In genomic region chrX:11614253-11614652, GRCh38 we compare ENCODE assay signal across 10 cellular contexts. TPM values are rescaled to one million over a fixed set of nuclear protein-coding genes. Genes with fewer than 3 reads are reported as not detected.
DNase-seq lines count a peak whose midpoint lies in the region; ATAC-seq, FAIRE-seq and TF ChIP-seq lines count a peak whose summit lies in the region.
"Not testable (repeated sequence)": the region's sequence is repeated elsewhere in the genome, so short reads cannot be mapped to it uniquely, and the experiment has no call there.
"Had no signal": no experiment of that assay in that cellular context is flagged by ENCODE, and none has a peak within 500 bp of the region (broad histone marks: within the 10 kb centered on the region; RNA-seq: fewer than 3 reads in every experiment).

No MANE protein-coding gene starts in this region.

- H3K79me2 ChIP-seq in K562 (ENCODE audit: control insufficient read depth, insufficient read depth, low read length) = not testable (repeated sequence)

- not testable (repeated sequence) for ATAC-seq in K562

- CTCF ChIA-PET in HEK293 (lab: Yijun Ruan, JAX); K562 (lab: Yijun Ruan, JAX; ENCODE audit: low intra/inter-chr PET ratio): not testable (repeated sequence)

- TF ChIP-seq POLR2A in K562 (conservative IDR thresholded peaks at IDR 0.05) = not testable (repeated sequence)

- H3K9me3 ChIP-seq in HEK293 (ENCODE audit: control insufficient read depth, insufficient read depth, low read depth, low read length); K562 (replicated peaks; ENCODE audit: control insufficient read depth, insufficient read depth, low read depth, low read length): not testable (repeated sequence)

- H3K4me2 ChIP-seq in K562 (ENCODE audit: insufficient read depth, low read length) = not testable (repeated sequence)

- H2AFZ ChIP-seq in K562 (ENCODE audit: low read depth, low read length) = not testable (repeated sequence)

- not testable (repeated sequence) for H3K27me3 ChIP-seq in K562 (ENCODE audit: control insufficient read depth in 2 of 2, insufficient read depth in 2 of 2, low read length in 2 of 2)

- not testable (repeated sequence) for TF ChIP-seq RAD21 in K562 (CRISPR knock-in tag; conservative IDR thresholded peaks at IDR 0.05 in 1 of 2, IDR thresholded peaks at IDR 0.05 in 1 of 2)

- not testable (repeated sequence) for H3K36me3 ChIP-seq in HEK293 (ENCODE audit: control insufficient read depth in 2 of 2, insufficient read depth in 1 of 2, low read length in 2 of 2); K562 (ENCODE audit: control insufficient read depth, insufficient read depth, low read length)

- in situ Hi-C loops in K562 (cut with MboI) = not testable (repeated sequence)

- POLR2A ChIA-PET in HEK293 (lab: Yijun Ruan, JAX); K562 (lab: Yijun Ruan, JAX): not testable (repeated sequence)

- WGBS in K562 (ENCODE audit: insufficient coverage, low coverage, missing lambda C conversion rate) = 0% methylated on average over 2 of the region's 3 CpGs

- intact Hi-C loops in K562 (cut with micrococcal nuclease) = not testable (repeated sequence)

- not testable (repeated sequence) for FAIRE-seq in K562 (lab: Jason Lieb, UNC)

- TF ChIP-seq EP300 in K562 (IDR thresholded peaks at IDR 0.05; ENCODE audit: low read length) = not testable (repeated sequence)

- not testable (repeated sequence) for H4K20me1 ChIP-seq in K562 (replicated peaks; ENCODE audit: control insufficient read depth, insufficient read depth, low read length)

- BruUV-seq in K562 (replicated peaks; lab: Mats Ljungman, UMichigan) = not testable (repeated sequence)

- not testable (repeated sequence) for DNase-seq in K562 (ENCODE audit: extremely low read depth in 1 of 4, low spot score in 3 of 4)

- TF ChIP-seq CTCF in HEK293 (tag by site-specific recombination; IDR thresholded peaks at IDR 0.05); K562 (IDR thresholded peaks at IDR 0.05 in 2 of 3, conservative IDR thresholded peaks at IDR 0.05 in 1 of 3; ENCODE audit: insufficient read depth in 2 of 3, low read depth in 1 of 3, low read length in 3 of 3): not testable (repeated sequence)

- H3K4me1 ChIP-seq in HEK293 (ENCODE audit: control insufficient read depth, insufficient read depth, low read length); K562 (replicated peaks in 1 of 2; ENCODE audit: control insufficient read depth in 2 of 2, insufficient read depth in 2 of 2, low read length in 2 of 2): not testable (repeated sequence)

- H3K27ac ChIP-seq in HEK293 (ENCODE audit: extremely low read depth, low read depth, low read length); K562 (ENCODE audit: extremely low read depth, low read depth, low read length): not testable (repeated sequence)

- not testable (repeated sequence) for H3K9ac ChIP-seq in K562 (ENCODE audit: insufficient read depth in 1 of 2, low read depth in 2 of 2, low read length in 2 of 2)

- not testable (repeated sequence) for H3K4me3 ChIP-seq in HEK293 (ENCODE audit: low read depth, low read length); K562

- not testable (repeated sequence) for H3K9me1 ChIP-seq in K562 (ENCODE audit: control insufficient read depth, insufficient read depth, low read length)

TF ChIP-seq in HEK293, 187 proteins besides CTCF, POLR2A, EP300 and RAD21:
- peak; percentile 77; the same call in 1 of the 2 replicates for TF ChIP-seq ZNF701 (tag by site-specific recombination; IDR thresholded peaks at IDR 0.05)

TF ChIP-seq in K562, 482 proteins besides CTCF, POLR2A, EP300 and RAD21:
- peak; percentile 94 for TF ChIP-seq ZNF431 (CRISPR knock-in tag; IDR thresholded peaks at IDR 0.05)

RNA-seq across cellular contexts. Expression of gene ARHGAP6, which starts 51.5 kb away (rescaled TPM):
- 62.5 and 75.9 TPM in 2 replicates for total RNA-seq in K562 (2011; cell fraction: chromatin; rRNA removed; ENCODE audit: low replicate concordance)
- 33.7 and 49.0 TPM in 2 replicates for total RNA-seq in K562 (2011; cell fraction: nucleolus; rRNA removed)
- 55.8 and 58.5 TPM in 2 replicates for total RNA-seq in K562 (2011; cell fraction: nucleoplasm; rRNA removed)
- total RNA-seq in K562 (2014; rRNA removed) (44.6 and 45.2 TPM in 2 replicates), K562 (2014; rRNA removed; fragmentation: Illumina TruSeq; extraction: Trizol) (41.8 and 50.0 TPM in 2 replicates), K562 (2015; rRNA removed; fragmentation: Illumina TruSeq; extraction: Trizol) (25.6 and 27.0 TPM in 2 replicates), K562 (2021) (46.9 and 55.0 TPM in 2 replicates)
- polyA plus RNA-seq in K562 (2011; rRNA removed) (63.6 and 73.4 TPM in 2 replicates), K562 (2014; fragmentation: Illumina TruSeq; extraction: Trizol) (52.5 and 55.8 TPM in 2 replicates), K562 (2014; fragmentation: Nextera tagmentation; extraction: Ambion mirVana) (10 to 100 TPM; 12.5 to 13.8 TPM), K562 (2014; rRNA removed) (36.5 and 36.9 TPM in 2 replicates)
- 41.9 and 51.5 TPM in 2 replicates for polyA plus RNA-seq in K562 (2011; cell fraction: cytosol; rRNA removed)
- 106 and 115 TPM in 2 replicates for polyA plus RNA-seq in K562 (2011; cell fraction: nucleus; rRNA removed)
- 33.3 and 34.8 TPM in 2 replicates for polyA plus RNA-seq in K562 (2012)
- polyA minus RNA-seq in K562 (2011; rRNA and poly(A)+ RNA removed) = 80.1 and 92.1 TPM in 2 replicates
- 42.3 and 44.6 TPM in 2 replicates for polyA minus RNA-seq in K562 (2011; cell fraction: cytosol; rRNA and poly(A)+ RNA removed)
- 59.1 and 77.2 TPM in 2 replicates for polyA minus RNA-seq in K562 (2011; cell fraction: nucleus; rRNA and poly(A)+ RNA removed)
- total RNA-seq: A673; Calu3; CD4-positive, alpha-beta memory T cell; CD4-positive, alpha-beta T cell; CD8-positive, alpha-beta memory T cell; CD8-positive, alpha-beta T cell; Daoy had no signal
- polyA plus RNA-seq: CD4-positive, alpha-beta memory T cell; CD4-positive, CD25-positive, alpha-beta regulatory T cell; CD8-positive, alpha-beta memory T cell had no signal
